Comparison of ENCODE assay signal across 25 cellular contexts in genomic region chr11:87501388-87501787, GRCh38.
"Had no signal": no experiment of that assay in that cellular context is flagged by ENCODE, and none has a peak within 500 bp of the region (broad histone marks: within the 10 kb centered on the region; RNA-seq: fewer than 3 reads in every experiment).

No MANE protein-coding gene starts in this region.

- ATAC-seq: activated CD8-positive, alpha-beta memory T cell treated with anti-CD3 and anti-CD28 coated beads, Interleukin-2, amount 10 ng/mL, durations not matched to agents 7 days and 5 days; PC-3 had no signal

- DNase-seq: activated B cell treated with CpG ODN at 0.5 μM for 24 hours; activated CD4-positive, alpha-beta T cell treated with anti-CD3 and anti-CD28 coated beads for 1 hour; activated CD4-positive, alpha-beta T cell treated with anti-CD3 and anti-CD28 coated beads, Interleukin-2, amount 10 ng/mL, durations not matched to agents 24 days and 14 days; activated CD4-positive, alpha-beta T cell treated with anti-CD3 and anti-CD28 coated beads, Interleukin-2, amount 50 U/mL, for 48 hours; activated CD8-positive, alpha-beta memory T cell treated with anti-CD3 and anti-CD28 coated beads, Interleukin-2, amount 10 ng/mL, durations not matched to agents 7 days and 5 days; activated effector memory CD4-positive, alpha-beta T cell treated with Interleukin-2 at 50 U/mL for 16 hours; activated naive CD4-positive, alpha-beta T cell; activated T-cell treated with anti-CD3 and anti-CD28 coated beads, Interleukin-2, amount 50 U/mL, for 24 hours; amniotic stem cell; KBM-7; NCI-H1092; NCI-H1417 treated with DMSO at 0.1 percent for 48 hours; NCI-H1694; NCI-H2029; NCI-H2107; NCI-H510A treated with DMSO at 0.1 percent for 48 hours; NCI-H69; NK-92 treated with Interleukin-12 subunit alpha and Interleukin-12 subunit beta, amount 100 ng/mL, for 24 hours; PC-3; SHP77 treated with DMSO at 0.1 percent for 48 hours had no signal

- H3K36me3 ChIP-seq: cardiac muscle cell had no signal

- H3K9me3 Mint-ChIP-seq: activated CD4-positive, alpha-beta T cell treated with anti-CD3 and anti-CD28 coated beads, Interleukin-2, amount 10 ng/mL, durations not matched to agents 24 days and 14 days; activated naive CD4-positive, alpha-beta T cell treated with anti-CD3 and anti-CD28 coated beads, Interleukin-2, amount 50 U/mL, for 24 hours; activated T-cell treated with anti-CD3 and anti-CD28 coated beads, Interleukin-2, amount 50 U/mL, for 24 hours; activated T-helper 1 cell treated with anti-CD3 and anti-CD28 coated beads, Interleukin-12 subunit alpha, Interleukin-12 subunit beta, Interleukin-2, Interleukin-4 antibody, amounts not matched to agents 30 ng/mL and 10 ng/mL and 1 ng/mL, durations not matched to agents 14 hours and 24 hours and 36 hours; T-helper 1 cell treated with Interleukin-12 subunit alpha and Interleukin-12 subunit beta and Interleukin-4 antibody, amounts not matched to agents 30 μg/mL and 1 μg/mL, for 36 hours had no signal

- H3K27ac ChIP-seq: cardiac muscle cell had no signal

- H3K27me3 Mint-ChIP-seq: activated B cell treated with CpG ODN at 0.5 μM for 24 hours; activated CD4-positive, alpha-beta T cell treated with anti-CD3 and anti-CD28 coated beads, Interleukin-2, amount 10 ng/mL, durations not matched to agents 24 days and 14 days; activated CD8-positive, alpha-beta memory T cell treated with anti-CD3 and anti-CD28 coated beads, Interleukin-2, amount 10 ng/mL, durations not matched to agents 7 days and 5 days; activated T-cell treated with anti-CD3 and anti-CD28 coated beads, Interleukin-2, amount 50 U/mL, for 24 hours; brain had no signal

- H3K27me3 ChIP-seq: cardiac muscle cell had no signal

- H3K4me3 Mint-ChIP-seq: activated B cell treated with CpG ODN at 0.5 μM for 24 hours; activated CD4-positive, alpha-beta T cell treated with anti-CD3 and anti-CD28 coated beads, Interleukin-2, amount 10 ng/mL, durations not matched to agents 24 days and 14 days; activated CD8-positive, alpha-beta memory T cell treated with anti-CD3 and anti-CD28 coated beads, Interleukin-2, amount 10 ng/mL, durations not matched to agents 7 days and 5 days; activated naive CD4-positive, alpha-beta T cell treated with anti-CD3 and anti-CD28 coated beads, Interleukin-2, amount 50 U/mL, for 24 hours; activated T-cell treated with anti-CD3 and anti-CD28 coated beads, Interleukin-2, amount 50 U/mL, for 24 hours; activated T-helper 1 cell treated with anti-CD3 and anti-CD28 coated beads, Interleukin-12 subunit alpha, Interleukin-12 subunit beta, Interleukin-2, Interleukin-4 antibody, amounts not matched to agents 30 ng/mL and 10 ng/mL and 1 ng/mL, durations not matched to agents 14 hours and 24 hours and 36 hours; brain; T-helper 1 cell treated with Interleukin-12 subunit alpha and Interleukin-12 subunit beta and Interleukin-4 antibody, amounts not matched to agents 30 μg/mL and 1 μg/mL, for 36 hours had no signal

- H3K27ac Mint-ChIP-seq: activated B cell treated with CpG ODN at 0.5 μM for 24 hours; activated CD4-positive, alpha-beta T cell treated with anti-CD3 and anti-CD28 coated beads, Interleukin-2, amount 10 ng/mL, durations not matched to agents 24 days and 14 days; activated CD8-positive, alpha-beta memory T cell treated with anti-CD3 and anti-CD28 coated beads, Interleukin-2, amount 10 ng/mL, durations not matched to agents 7 days and 5 days; activated naive CD4-positive, alpha-beta T cell treated with anti-CD3 and anti-CD28 coated beads, Interleukin-2, amount 50 U/mL, for 24 hours; activated T-cell treated with anti-CD3 and anti-CD28 coated beads, Interleukin-2, amount 50 U/mL, for 24 hours; activated T-helper 1 cell treated with anti-CD3 and anti-CD28 coated beads, Interleukin-12 subunit alpha, Interleukin-12 subunit beta, Interleukin-2, Interleukin-4 antibody, amounts not matched to agents 30 ng/mL and 10 ng/mL and 1 ng/mL, durations not matched to agents 14 hours and 24 hours and 36 hours; brain; T-helper 1 cell treated with Interleukin-12 subunit alpha and Interleukin-12 subunit beta and Interleukin-4 antibody, amounts not matched to agents 30 μg/mL and 1 μg/mL, for 36 hours had no signal

- H3K4me1 Mint-ChIP-seq: activated B cell treated with CpG ODN at 0.5 μM for 24 hours; activated CD4-positive, alpha-beta T cell treated with anti-CD3 and anti-CD28 coated beads, Interleukin-2, amount 10 ng/mL, durations not matched to agents 24 days and 14 days; activated CD8-positive, alpha-beta memory T cell treated with anti-CD3 and anti-CD28 coated beads, Interleukin-2, amount 10 ng/mL, durations not matched to agents 7 days and 5 days; activated naive CD4-positive, alpha-beta T cell treated with anti-CD3 and anti-CD28 coated beads, Interleukin-2, amount 50 U/mL, for 24 hours; brain had no signal

- H3K36me3 Mint-ChIP-seq: activated CD8-positive, alpha-beta memory T cell treated with anti-CD3 and anti-CD28 coated beads, Interleukin-2, amount 10 ng/mL, durations not matched to agents 7 days and 5 days; activated naive CD4-positive, alpha-beta T cell treated with anti-CD3 and anti-CD28 coated beads, Interleukin-2, amount 50 U/mL, for 24 hours; brain had no signal

- H3K4me3 ChIP-seq: cardiac muscle cell had no signal
